In genomic region chr2:121128741-121129659, GRCh38 we compare ENCODE assay signal across 8 cellular contexts.
DNase-seq lines count a peak whose midpoint lies in the region; ATAC-seq and TF ChIP-seq lines count a peak whose summit lies in the region.

No MANE protein-coding gene starts in this region.

- peak; percentile 54 for TF ChIP-seq CTCF in AG04449 (IDR thresholded peaks at IDR 0.05; ENCODE audit: insufficient read depth, low read length, missing control alignments)
- TF ChIP-seq CTCF in GM20000 (IDR thresholded peaks at IDR 0.05; ENCODE audit: extremely low read depth, missing control alignments): no peak

- POLR2A ChIA-PET in AG04449 (lab: Yijun Ruan, JAX): no interaction called here

- H3K4me3 ChIP-seq in AG04449 (ENCODE audit: low read depth, low read length): no peak overlapping the region

- CTCF ChIA-PET in AG04449 (lab: Yijun Ruan, JAX): interaction anchor here (0.6 to 1.4 kb wide), 8 partner anchors 10 to 228 kb away, joined by 3 to 6 read pairs (median 4); no protein-coding TSS in a partner anchor

- no peak for DNase-seq in AG04449 (ENCODE audit: low read depth, low spot score)
- DNase-seq in NOMO-1 treated with DMSO at 0.1 percent for 48 hours (lab: John Stamatoyannopoulos, UW; ENCODE audit: unreplicated experiment): peak; percentile 61
- DNase-seq in ecto neural progenitor cell (ENCODE audit: low spot score): peak; percentile 72
- peak; percentile 22 for DNase-seq in myocyte (ENCODE audit: low read depth)
- no peak for DNase-seq in GM20000 (ENCODE audit: low spot score)
- DNase-seq in NCI-H128 (lab: John Stamatoyannopoulos, UW; ENCODE audit: unreplicated experiment): no peak

- peak; percentile 79 for ATAC-seq in GM18502 (IDR thresholded peaks at IDR 0.05; ENCODE audit: poor library complexity, unreplicated experiment)
- no peak for ATAC-seq in HG02571 (IDR thresholded peaks at IDR 0.05; ENCODE audit: unreplicated experiment)

Comparison
In these comparisons a context has a peak if more than half of its experiments do, and no peak if none do; other contexts are left out.
1. DNase-seq: peak in NOMO-1 treated with DMSO at 0.1 percent for 48 hours (single experiment), ecto neural progenitor cell (single experiment) and myocyte (single experiment); none in AG04449 (single experiment), GM20000 (single experiment) and NCI-H128 (single experiment).